In genomic region chr18:55585586-55586521, GRCh38 we compare ENCODE assay signal across 8 cellular contexts. TPM values are rescaled to one million over a fixed set of nuclear protein-coding genes. Genes with fewer than 3 reads are reported as not detected.
DNase-seq lines count a peak whose midpoint lies in the region; ATAC-seq, FAIRE-seq and TF ChIP-seq lines count a peak whose summit lies in the region.

No MANE protein-coding gene starts in this region.

- no peak for TF ChIP-seq CTCF in keratinocyte (optimal IDR thresholded peaks at IDR 0.05 in 1 of 3, IDR thresholded peaks at IDR 0.05 in 1 of 3, conservative IDR thresholded peaks at IDR 0.05 in 1 of 3; ENCODE audit: extremely low read depth in 1 of 3, insufficient read depth in 2 of 3, low read length in 3 of 3)

- no peaks in the 10 kb centered on the region for H3K27me3 ChIP-seq in keratinocyte (ENCODE audit: control insufficient read depth, extremely low read depth, insufficient read depth, low read length)

- H3K9ac ChIP-seq in keratinocyte (ENCODE audit: control insufficient read depth, extremely low read depth, insufficient read depth, low read length), result peak overlapping the region; percentile 28

- peak overlapping the region; percentile 86 for H3K4me3 Mint-ChIP-seq in activated CD4-positive, alpha-beta T cell treated with anti-CD3 and anti-CD28 coated beads, Interleukin-2, amount 10 ng/mL, durations not matched to agents 24 days and 14 days
- peak overlapping the region; percentile 77 for H3K4me3 Mint-ChIP-seq in activated naive CD8-positive, alpha-beta T cell treated with anti-CD3 and anti-CD28 coated beads, Interleukin-2, amount 50 U/mL, for 24 hours

- no peaks in the 10 kb centered on the region for H4K20me1 ChIP-seq in keratinocyte (ENCODE audit: control insufficient read depth, extremely low read depth, insufficient read depth, low read length)

- peaks cover 21% of the 10 kb centered on the region for H3K4me1 Mint-ChIP-seq in activated CD4-positive, alpha-beta T cell treated with anti-CD3 and anti-CD28 coated beads, Interleukin-2, amount 10 ng/mL, durations not matched to agents 24 days and 14 days
- H3K4me1 Mint-ChIP-seq in activated naive CD8-positive, alpha-beta T cell treated with anti-CD3 and anti-CD28 coated beads, Interleukin-2, amount 50 U/mL, for 24 hours, result peaks cover 28% of the 10 kb centered on the region

- H3K4me1 ChIP-seq in keratinocyte (ENCODE audit: control insufficient read depth, extremely low read depth, insufficient read depth, low read length), result peaks cover 19% of the 10 kb centered on the region

- no peak for DNase-seq in activated CD4-positive, alpha-beta T cell treated with anti-CD3 and anti-CD28 coated beads, Interleukin-2, amount 10 ng/mL, durations not matched to agents 24 days and 14 days
- no peak for DNase-seq in activated CD4-positive, alpha-beta T cell treated with anti-CD3 and anti-CD28 coated beads for 48 hours
- DNase-seq in activated naive CD8-positive, alpha-beta T cell treated with anti-CD3 and anti-CD28 coated beads, Interleukin-2, amount 50 U/mL, for 24 hours, result no peak
- DNase-seq in keratinocyte (ENCODE audit: low read depth, low spot score), result no peak
- DNase-seq in activated CD4-positive, alpha-beta T cell treated with anti-CD3 and anti-CD28 coated beads, Interleukin-2, amount 50 U/mL, for 4 hours, result no peak
- no peak for DNase-seq in T-helper 9 cell

- FAIRE-seq in keratinocyte (lab: Jason Lieb, UNC), result no peak

- H3K27ac ChIP-seq in keratinocyte (ENCODE audit: control insufficient read depth, insufficient read depth, low read length) (no peak overlapping the region), temporal lobe (ENCODE audit: low read depth, low read length) (peak overlapping the region; percentile 85)

- H3K27me3 Mint-ChIP-seq in activated CD4-positive, alpha-beta T cell treated with anti-CD3 and anti-CD28 coated beads, Interleukin-2, amount 10 ng/mL, durations not matched to agents 24 days and 14 days, result peaks cover 38% of the 10 kb centered on the region
- peaks cover 48% of the 10 kb centered on the region for H3K27me3 Mint-ChIP-seq in activated naive CD8-positive, alpha-beta T cell treated with anti-CD3 and anti-CD28 coated beads, Interleukin-2, amount 50 U/mL, for 24 hours

- H3K36me3 Mint-ChIP-seq in activated CD4-positive, alpha-beta T cell treated with anti-CD3 and anti-CD28 coated beads, Interleukin-2, amount 10 ng/mL, durations not matched to agents 24 days and 14 days (ENCODE audit: low read depth), result no peaks in the 10 kb centered on the region
- H3K36me3 Mint-ChIP-seq in activated naive CD8-positive, alpha-beta T cell treated with anti-CD3 and anti-CD28 coated beads, Interleukin-2, amount 50 U/mL, for 24 hours (ENCODE audit: low read depth), result peaks cover 1% of the 10 kb centered on the region

- no peaks in the 10 kb centered on the region for H3K9me3 ChIP-seq in keratinocyte (ENCODE audit: control insufficient read depth, low read depth, low read length)

- H3K27ac Mint-ChIP-seq in activated CD4-positive, alpha-beta T cell treated with anti-CD3 and anti-CD28 coated beads, Interleukin-2, amount 10 ng/mL, durations not matched to agents 24 days and 14 days, result no peak overlapping the region
- H3K27ac Mint-ChIP-seq in activated naive CD8-positive, alpha-beta T cell treated with anti-CD3 and anti-CD28 coated beads, Interleukin-2, amount 50 U/mL, for 24 hours, result no peak overlapping the region

- H3K4me3 ChIP-seq in keratinocyte (ENCODE audit: control insufficient read depth in 2 of 3, extremely low read depth in 1 of 3, insufficient read depth in 2 of 3, low read depth in 1 of 3, low read length in 3 of 3), result peak overlapping the region in 2 of 3 experiments; percentile 55 to 68

- H3K79me2 ChIP-seq in keratinocyte (ENCODE audit: control insufficient read depth, insufficient read depth, low read length), result no peaks in the 10 kb centered on the region

- H3K9me1 ChIP-seq in keratinocyte (ENCODE audit: control insufficient read depth, extremely low read depth, insufficient read depth, low read length), result no peaks in the 10 kb centered on the region

- dilution Hi-C loops in keratinocyte (cut with MboI; ENCODE audit: extremely low pct_ligation_motif_present, low sequenced_read_pairs), result no loop called here

- H3K9me3 Mint-ChIP-seq in activated CD4-positive, alpha-beta T cell treated with anti-CD3 and anti-CD28 coated beads, Interleukin-2, amount 10 ng/mL, durations not matched to agents 24 days and 14 days, result peaks cover under 1% of the 10 kb centered on the region
- H3K9me3 Mint-ChIP-seq in activated naive CD8-positive, alpha-beta T cell treated with anti-CD3 and anti-CD28 coated beads, Interleukin-2, amount 50 U/mL, for 24 hours, result no peaks in the 10 kb centered on the region

- intact Hi-C loops in activated CD4-positive, alpha-beta T cell treated with anti-CD3 and anti-CD28 coated beads, Interleukin-2, amount 10 ng/mL, durations not matched to agents 24 days and 14 days (cut with micrococcal nuclease), result loop anchor here (5.0 kb wide), 4 partner anchors 99 to 1851 kb away; partner anchors contain the start of genes ONECUT2 and WDR7

- H3K36me3 ChIP-seq in keratinocyte (ENCODE audit: control insufficient read depth in 2 of 2, extremely low read depth in 1 of 2, insufficient read depth in 2 of 2, low read length in 2 of 2), result no peaks in the 10 kb centered on the region

- peak overlapping the region; percentile 93 for H3K4me2 ChIP-seq in keratinocyte (ENCODE audit: control insufficient read depth, extremely low read depth, insufficient read depth, low read depth, low read length)

- peak overlapping the region; percentile 81 for H2AFZ ChIP-seq in keratinocyte (ENCODE audit: control insufficient read depth, low read length)

- ATAC-seq in activated naive CD8-positive, alpha-beta T cell treated with anti-CD3 and anti-CD28 coated beads, Interleukin-2, amount 50 U/mL, for 24 hours, result no peak
- no peak for ATAC-seq in GM21576 (IDR thresholded peaks at IDR 0.05; ENCODE audit: unreplicated experiment)

RNA-seq across cellular contexts. Expression of gene TCF4, which starts 2.1 kb away (rescaled TPM):
- total RNA-seq in activated CD4-positive, alpha-beta T cell treated with anti-CD3 and anti-CD28 coated beads, Interleukin-2, amount 10 ng/mL, durations not matched to agents 24 days and 14 days, result 1.6 and 2.6 TPM in 2 replicates
- polyA plus RNA-seq in keratinocyte, result 9.7 to 19.3 TPM (median 13.2 TPM) in 3 replicates
- 15.2 TPM for polyA plus RNA-seq in keratinocyte (2011; ENCODE audit: low read depth)
- 6.2 and 11.5 TPM in 2 replicates for polyA plus RNA-seq in keratinocyte (2011; cell fraction: cytosol; rRNA removed)
- 16.8 and 21.7 TPM in 2 replicates for polyA plus RNA-seq in keratinocyte (2011; cell fraction: nucleus; rRNA removed)
- 7.7 and 10.6 TPM in 2 replicates for polyA plus RNA-seq in keratinocyte (2012; ENCODE audit: low replicate concordance)
- 21.7 to 71.7 TPM (median 44.2 TPM) in 3 replicates for polyA minus RNA-seq in keratinocyte
- 8.4 TPM for polyA minus RNA-seq in keratinocyte (2011; cell fraction: cytosol; rRNA and poly(A)+ RNA removed)
- polyA minus RNA-seq in keratinocyte (2011; cell fraction: nucleus; rRNA and poly(A)+ RNA removed), result 25.2 and 55.2 TPM in 2 replicates
- 487 TPM for total RNA-seq in temporal lobe

Comparison
In these comparisons a context has a peak if more than half of its experiments do, and no peak if none do; other contexts are left out.
1. RNA of gene TCF4, which starts 2.1 kb away (total RNA-seq): 487 TPM in temporal lobe (single experiment); 1.6 to 2.6 TPM in activated CD4-positive, alpha-beta T cell treated with anti-CD3 and anti-CD28 coated beads, Interleukin-2, amount 10 ng/mL, durations not matched to agents 24 days and 14 days; every median in the first group is over 100 times any median in the second.